In the genomic region with DNA sequence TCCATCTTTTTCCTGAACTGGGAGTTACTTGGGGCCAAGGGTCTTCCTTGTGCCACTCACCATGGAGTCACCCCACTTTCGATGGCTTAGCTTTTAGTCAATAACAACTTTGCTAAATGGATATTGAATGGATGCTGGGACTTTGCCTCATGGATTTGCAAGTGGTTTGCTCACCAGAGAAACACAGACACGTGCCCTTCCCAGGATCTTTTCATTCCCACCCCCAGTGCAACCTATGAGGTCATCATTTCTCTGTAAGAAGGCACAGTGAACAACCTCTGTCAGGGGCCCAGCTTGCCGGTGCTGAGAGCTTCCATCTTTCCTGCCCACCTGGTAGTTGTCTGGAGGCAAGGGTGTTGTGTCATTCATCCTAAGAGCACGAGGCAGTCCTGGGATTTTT, we compare ENCODE assay signal across 24 cellular contexts.
DNase-seq lines count a peak whose midpoint lies in the region; ATAC-seq, FAIRE-seq and TF ChIP-seq lines count a peak whose summit lies in the region.
"Had no signal": no experiment of that assay in that cellular context is flagged by ENCODE, and none has a peak within 500 bp of the region (broad histone marks: within the 10 kb centered on the region; RNA-seq: fewer than 3 reads in every experiment).

No MANE protein-coding gene starts in this region.

- H3K36me3 ChIP-seq in HepG2 (replicated peaks in 1 of 2; ENCODE audit: control insufficient read depth in 1 of 2, insufficient read depth in 2 of 2, low read length in 2 of 2) (no peaks in the 10 kb centered on the region), right lobe of liver (no peaks in the 10 kb centered on the region), HEK293 (ENCODE audit: control insufficient read depth in 2 of 2, insufficient read depth in 1 of 2, low read length in 2 of 2) (no peaks in the 10 kb centered on the region)
- H3K36me3 ChIP-seq: BLaER1 treated with 17β-estradiol and CSF1 and Interleukin-3, amounts not matched to agents 10 nM and 100 nM had no signal

- H3K9me3 ChIP-seq in HepG2 (ENCODE audit: low read length) (no peaks in the 10 kb centered on the region), right lobe of liver (no peaks in the 10 kb centered on the region), HEK293 (ENCODE audit: control insufficient read depth, insufficient read depth, low read depth, low read length) (no peaks in the 10 kb centered on the region)
- H3K9me3 ChIP-seq: A549; BLaER1 treated with 17β-estradiol and CSF1 and Interleukin-3, amounts not matched to agents 10 nM and 100 nM; Caco-2 had no signal

- POLR2A ChIA-PET in HepG2 (lab: Yijun Ruan, JAX): no interaction called here
- POLR2A ChIA-PET in HEK293 (lab: Yijun Ruan, JAX): no interaction called here

- TF ChIP-seq EP300 in HepG2 (IDR thresholded peaks at IDR 0.05; ENCODE audit: low read depth in 2 of 2, low read length in 2 of 2) (no peak), HepG2 (CRISPR knock-in tag; IDR thresholded peaks at IDR 0.05; ENCODE audit: borderline replicate concordance) (no peak)

- in situ Hi-C loops in HepG2 (cut with HindIII; ENCODE audit: extremely low pct_ligation_motif_present, low pct_unique_long_range_greater_than_20kb): no loop called here

- H3K4me2 ChIP-seq in HepG2 (ENCODE audit: low read depth, low read length): no peak overlapping the region
- H3K4me2 ChIP-seq: A549; BLaER1 treated with 17β-estradiol and CSF1 and Interleukin-3, amounts not matched to agents 10 nM and 100 nM had no signal

- 0% methylated on average over 4 of the region's 4 CpGs for WGBS in HepG2 (ENCODE audit: low lambda C conversion rate)
- WGBS in right lobe of liver (ENCODE audit: insufficient coverage, low coverage, low lambda C conversion rate, missing lambda C conversion rate): 60% methylated on average over 2 of the region's 4 CpGs

- DNase-seq in HepG2 (ENCODE audit: low spot score): no peak
- no peak for DNase-seq in right lobe of liver
- no peak for DNase-seq in HTR-8/SVneo (ENCODE audit: insufficient read length, low spot score)
- peak; percentile 9 for DNase-seq in fibroblast of peridontal ligament (ENCODE audit: extremely low read depth)
- no peak for DNase-seq in activated CD4-positive, alpha-beta T cell treated with anti-CD3 and anti-CD28 coated beads for 48 hours
- no peak for DNase-seq in NCI-H2196 (lab: John Stamatoyannopoulos, UW; ENCODE audit: unreplicated experiment)
- DNase-seq: AML-193; Caco-2; Calu3; CD4-positive, alpha-beta T cell; CD8-positive, alpha-beta T cell; DMS79 treated with DMSO at 0.1 percent for 48 hours; EL; GDM1 had no signal

- no peak for ATAC-seq in HepG2
- ATAC-seq in right lobe of liver: no peak
- no peak for ATAC-seq in GM21367 (IDR thresholded peaks at IDR 0.05; ENCODE audit: unreplicated experiment)
- ATAC-seq: A549; CD8-positive, alpha-beta T cell; GM12878 had no signal

- H3K79me2 ChIP-seq in HepG2 (ENCODE audit: insufficient read depth, low read length): no peaks in the 10 kb centered on the region

- no peak overlapping the region for H3K27ac ChIP-seq in HepG2 (ENCODE audit: extremely low read length, insufficient read depth, low read length)
- H3K27ac ChIP-seq in right lobe of liver: no peak overlapping the region
- no peak overlapping the region for H3K27ac ChIP-seq in HEK293 (ENCODE audit: extremely low read depth, low read depth, low read length)
- H3K27ac ChIP-seq: 22Rv1; BLaER1 treated with 17β-estradiol and CSF1 and Interleukin-3, amounts not matched to agents 10 nM and 100 nM; C4-2B had no signal

- TF ChIP-seq RAD21 in HepG2 (CRISPR knock-in tag; IDR thresholded peaks at IDR 0.05): no peak

- H3K4me1 ChIP-seq in HepG2 (ENCODE audit: insufficient read depth, low read length) (no peaks in the 10 kb centered on the region), right lobe of liver (no peaks in the 10 kb centered on the region), HEK293 (ENCODE audit: control insufficient read depth, insufficient read depth, low read length) (no peaks in the 10 kb centered on the region; the same call in 1 of the 2 replicates)
- H3K4me1 ChIP-seq: A549, Caco-2 had no signal

- H3K27me3 ChIP-seq in HepG2 (ENCODE audit: control insufficient read depth in 1 of 2, insufficient read depth in 2 of 2, low read length in 2 of 2) (peaks cover 2 to 39% of the 10 kb centered on the region in 2 experiments; a peak in 3 of 5 replicates), right lobe of liver (no peaks in the 10 kb centered on the region)
- H3K27me3 ChIP-seq: BLaER1 treated with 17β-estradiol and CSF1 and Interleukin-3, amounts not matched to agents 10 nM and 100 nM had no signal

- no peak for TF ChIP-seq POLR2A in HepG2 (IDR thresholded peaks at IDR 0.05; ENCODE audit: insufficient read depth in 1 of 2, low read depth in 2 of 2, low read length in 2 of 2)
- TF ChIP-seq POLR2A in right lobe of liver (IDR thresholded peaks at IDR 0.05): no peak

- intact Hi-C loops in HepG2 (cut with micrococcal nuclease; ENCODE audit: unreplicated experiment): no loop called here
- intact Hi-C loops in right lobe of liver (cut with DNase I): no loop called here

- CTCF ChIA-PET in HepG2 (lab: Yijun Ruan, JAX; ENCODE audit: low intra/inter-chr PET ratio, low total read pairs) (no interaction called here), HEK293 (lab: Yijun Ruan, JAX) (no interaction called here)

- no peak overlapping the region for H3K9ac ChIP-seq in HepG2 (ENCODE audit: insufficient read depth, low read depth, low read length)
- H3K9ac ChIP-seq: BLaER1 treated with 17β-estradiol and CSF1 and Interleukin-3, amounts not matched to agents 10 nM and 100 nM had no signal

- no peaks in the 10 kb centered on the region for H4K20me1 ChIP-seq in HepG2 (ENCODE audit: insufficient read depth, low read length)
- H4K20me1 ChIP-seq: BLaER1 treated with 17β-estradiol and CSF1 and Interleukin-3, amounts not matched to agents 10 nM and 100 nM had no signal

- H3K4me3 ChIP-seq in HepG2 (replicated peaks in 1 of 3; ENCODE audit: insufficient read depth in 1 of 3, low read depth in 2 of 3, low read length in 3 of 3): no peak overlapping the region
- H3K4me3 ChIP-seq in right lobe of liver: no peak overlapping the region
- H3K4me3 ChIP-seq in HEK293 (ENCODE audit: low read depth, low read length): no peak overlapping the region
- H3K4me3 ChIP-seq: A549; BLaER1 treated with 17β-estradiol and CSF1 and Interleukin-3, amounts not matched to agents 10 nM and 100 nM; GM12878 had no signal

- BruUV-seq in HepG2 (replicated peaks; lab: Mats Ljungman, UMichigan): no TSS peak

- FAIRE-seq in HepG2 (lab: Jason Lieb, UNC): no peak
- peak; percentile 64 for FAIRE-seq in HTR-8/SVneo (lab: Jason Lieb, UNC)
- FAIRE-seq: A549, D721Med, GM12878, GM12892, GM18507 had no signal

- no peak overlapping the region for H2AFZ ChIP-seq in HepG2 (ENCODE audit: low read length)

- TF ChIP-seq CTCF in HepG2 (CRISPR knock-in tag; IDR thresholded peaks at IDR 0.05) (no peak), right lobe of liver (IDR thresholded peaks at IDR 0.05) (no peak), HEK293 (tag by site-specific recombination; IDR thresholded peaks at IDR 0.05) (no peak)

TF ChIP-seq in HepG2, 621 proteins besides CTCF, POLR2A, EP300 and RAD21:
- TF ChIP-seq ATF7 (IDR thresholded peaks at IDR 0.05): peak; percentile 81
- TF ChIP-seq ATF7 (CRISPR knock-in tag; IDR thresholded peaks at IDR 0.05): no peak
- TF ChIP-seq, protein P1, sequence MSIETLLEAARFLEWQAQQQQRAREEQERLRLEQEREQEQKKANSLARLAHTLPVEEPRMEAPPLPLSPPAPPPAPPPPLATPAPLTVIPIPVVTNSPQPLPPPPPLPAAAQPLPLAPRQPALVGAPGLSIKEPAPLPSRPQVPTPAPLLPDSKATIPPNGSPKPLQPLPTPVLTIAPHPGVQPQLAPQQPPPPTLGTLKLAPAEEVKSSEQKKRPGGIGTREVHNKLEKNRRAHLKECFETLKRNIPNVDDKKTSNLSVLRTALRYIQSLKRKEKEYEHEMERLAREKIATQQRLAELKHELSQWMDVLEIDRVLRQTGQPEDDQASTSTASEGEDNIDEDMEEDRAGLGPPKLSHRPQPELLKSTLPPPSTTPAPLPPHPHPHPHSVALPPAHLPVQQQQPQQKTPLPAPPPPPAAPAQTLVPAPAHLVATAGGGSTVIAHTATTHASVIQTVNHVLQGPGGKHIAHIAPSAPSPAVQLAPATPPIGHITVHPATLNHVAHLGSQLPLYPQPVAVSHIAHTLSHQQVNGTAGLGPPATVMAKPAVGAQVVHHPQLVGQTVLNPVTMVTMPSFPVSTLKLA (IDR thresholded peaks at IDR 0.05): peak; percentile 59
- TF ChIP-seq, protein P2, sequence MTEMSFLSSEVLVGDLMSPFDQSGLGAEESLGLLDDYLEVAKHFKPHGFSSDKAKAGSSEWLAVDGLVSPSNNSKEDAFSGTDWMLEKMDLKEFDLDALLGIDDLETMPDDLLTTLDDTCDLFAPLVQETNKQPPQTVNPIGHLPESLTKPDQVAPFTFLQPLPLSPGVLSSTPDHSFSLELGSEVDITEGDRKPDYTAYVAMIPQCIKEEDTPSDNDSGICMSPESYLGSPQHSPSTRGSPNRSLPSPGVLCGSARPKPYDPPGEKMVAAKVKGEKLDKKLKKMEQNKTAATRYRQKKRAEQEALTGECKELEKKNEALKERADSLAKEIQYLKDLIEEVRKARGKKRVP (CRISPR knock-in tag; IDR thresholded peaks at IDR 0.05): no peak

TF ChIP-seq in HEK293, 187 proteins besides CTCF, POLR2A, EP300 and RAD21 (continues in another document):
- TF ChIP-seq ZIC2 (tag by site-specific recombination; IDR thresholded peaks at IDR 0.05) (peak; percentile 41; the same call in 1 of the 2 replicates), ZNF776 (tag by site-specific recombination; IDR thresholded peaks at IDR 0.05; ENCODE audit: borderline replicate concordance) (no peak), ZNF549 (tag by site-specific recombination; IDR thresholded peaks at IDR 0.05) (no peak), ZNF324 (tag by site-specific recombination; IDR thresholded peaks at IDR 0.05) (no peak), ZNF169 (tag by site-specific recombination; IDR thresholded peaks at IDR 0.05) (no peak), YY2 (tag by site-specific recombination; IDR thresholded peaks at IDR 0.05) (no peak), ZBTB21 (tag by site-specific recombination; IDR thresholded peaks at IDR 0.05) (peak; percentile 49; the same call in 1 of the 2 replicates), ZNF37A (tag by site-specific recombination; IDR thresholded peaks at IDR 0.05) (no peak)
- TF ChIP-seq, protein P3, sequence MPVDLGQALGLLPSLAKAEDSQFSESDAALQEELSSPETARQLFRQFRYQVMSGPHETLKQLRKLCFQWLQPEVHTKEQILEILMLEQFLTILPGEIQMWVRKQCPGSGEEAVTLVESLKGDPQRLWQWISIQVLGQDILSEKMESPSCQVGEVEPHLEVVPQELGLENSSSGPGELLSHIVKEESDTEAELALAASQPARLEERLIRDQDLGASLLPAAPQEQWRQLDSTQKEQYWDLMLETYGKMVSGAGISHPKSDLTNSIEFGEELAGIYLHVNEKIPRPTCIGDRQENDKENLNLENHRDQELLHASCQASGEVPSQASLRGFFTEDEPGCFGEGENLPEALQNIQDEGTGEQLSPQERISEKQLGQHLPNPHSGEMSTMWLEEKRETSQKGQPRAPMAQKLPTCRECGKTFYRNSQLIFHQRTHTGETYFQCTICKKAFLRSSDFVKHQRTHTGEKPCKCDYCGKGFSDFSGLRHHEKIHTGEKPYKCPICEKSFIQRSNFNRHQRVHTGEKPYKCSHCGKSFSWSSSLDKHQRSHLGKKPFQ (tag by site-specific recombination; IDR thresholded peaks at IDR 0.05): no peak
